ENCODE assay signal across 2 cellular contexts in genomic region chr5:80351019-80351418, GRCh38. TPM values are rescaled to one million over a fixed set of nuclear protein-coding genes. Genes with fewer than 3 reads are reported as not detected.
"Had no signal": no experiment of that assay in that cellular context is flagged by ENCODE, and none has a peak within 500 bp of the region (broad histone marks: within the 10 kb centered on the region; RNA-seq: fewer than 3 reads in every experiment).

No MANE protein-coding gene starts in this region.

RNA-seq across cellular contexts. Expression of gene SPZ1, which starts 31.2 kb away (rescaled TPM):
- total RNA-seq: G401, GM12878 had no signal
- polyA plus RNA-seq: GM12878 had no signal
